ENCODE assay signal across 8 cellular contexts in the genomic region with DNA sequence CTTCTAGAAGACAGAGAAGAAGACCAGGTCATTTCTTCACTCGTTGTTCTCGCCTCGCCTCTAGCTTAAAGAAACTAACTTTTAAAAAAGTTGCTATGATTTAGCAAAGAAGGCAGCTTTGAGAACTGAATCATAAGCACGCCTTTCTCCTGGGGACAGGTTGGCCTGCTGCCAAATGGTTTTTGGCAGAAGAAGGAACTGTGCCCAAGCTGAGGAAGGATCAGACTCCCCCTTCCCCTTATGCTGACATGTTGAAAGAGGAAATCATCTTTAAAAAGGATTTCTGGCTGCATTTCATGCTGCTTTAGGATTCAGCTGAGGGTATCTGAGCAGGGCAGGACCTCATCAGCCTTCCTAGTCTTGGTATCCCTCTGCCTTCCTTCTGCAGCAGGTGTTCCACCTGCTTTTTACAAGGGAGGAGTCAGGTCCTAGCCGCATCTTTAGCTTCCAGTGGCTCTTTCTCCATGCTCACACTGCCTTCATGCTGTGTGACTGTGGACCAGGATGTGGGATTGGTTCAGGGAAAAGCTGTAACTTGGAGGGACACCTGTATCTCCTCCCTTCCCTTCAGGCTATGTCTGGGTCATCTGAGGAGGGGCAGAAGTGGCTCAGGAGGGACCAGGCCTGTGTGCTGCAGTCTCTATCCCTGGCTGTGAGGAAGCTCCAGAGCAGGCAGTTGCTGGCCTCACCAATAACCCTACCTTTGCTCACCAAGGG. TPM values are rescaled to one million over a fixed set of nuclear protein-coding genes. Genes with fewer than 3 reads are reported as not detected.
DNase-seq lines count a peak whose midpoint lies in the region; ATAC-seq and TF ChIP-seq lines count a peak whose summit lies in the region.

No MANE protein-coding gene starts in this region.

- POLR2A ChIA-PET in SK-N-SH (lab: Yijun Ruan, JAX): no interaction called here

- H3K79me2 ChIP-seq in GM23248 (ENCODE audit: insufficient read depth): no peaks in the 10 kb centered on the region
- H3K79me2 ChIP-seq in SK-N-SH (ENCODE audit: insufficient read depth): no peaks in the 10 kb centered on the region

- H3F3A ChIP-seq in GM23248 (ENCODE audit: insufficient read depth) (peaks cover 16% of the 10 kb centered on the region), SK-N-SH (replicated peaks; ENCODE audit: insufficient read depth) (peaks cover 28% of the 10 kb centered on the region)

- ATAC-seq in GM21447 (IDR thresholded peaks at IDR 0.05; ENCODE audit: unreplicated experiment): no peak
- ATAC-seq in GM21717 (IDR thresholded peaks at IDR 0.05; ENCODE audit: unreplicated experiment): no peak
- ATAC-seq in HG03135 (IDR thresholded peaks at IDR 0.05; ENCODE audit: unreplicated experiment): no peak

- TF ChIP-seq CTCF in SK-N-SH (IDR thresholded peaks at IDR 0.05) (no peak), foreskin fibroblast (IDR thresholded peaks at IDR 0.05; ENCODE audit: low read depth, low read length) (no peak)

- H3K27me3 ChIP-seq in GM23248 (replicated peaks; ENCODE audit: insufficient read depth) (no peaks in the 10 kb centered on the region), SK-N-SH (ENCODE audit: insufficient read depth) (no peaks in the 10 kb centered on the region)

- no peaks in the 10 kb centered on the region for H4K20me1 ChIP-seq in GM23248 (ENCODE audit: insufficient read depth)
- H4K20me1 ChIP-seq in SK-N-SH (ENCODE audit: insufficient read depth): peaks cover 4% of the 10 kb centered on the region; the same call in 1 of the 2 replicates

- peak overlapping the region; percentile 11; the same call in 1 of the 2 replicates for H3K27ac ChIP-seq in GM23248
- H3K27ac ChIP-seq in SK-N-SH (ENCODE audit: low read depth in 2 of 2, low read length in 1 of 2): peak overlapping the region in 1 of 2 experiments; percentile 5; a peak in 1 of 4 replicates

- no peak for TF ChIP-seq EP300 in SK-N-SH (IDR thresholded peaks at IDR 0.05; ENCODE audit: borderline replicate concordance in 1 of 2, low read depth in 1 of 2, low read length in 1 of 2)

- H2AFZ ChIP-seq in GM23248 (no peak overlapping the region), SK-N-SH (ENCODE audit: low read depth) (no peak overlapping the region)

- H3K9ac ChIP-seq in GM23248 (no peak overlapping the region), SK-N-SH (no peak overlapping the region)

- H3K4me2 ChIP-seq in GM23248 (ENCODE audit: unreplicated experiment) (peak overlapping the region; percentile 14), SK-N-SH (peak overlapping the region; percentile 48)

- H3K36me3 ChIP-seq in GM23248 (ENCODE audit: low read depth) (peaks cover 36% of the 10 kb centered on the region), SK-N-SH (replicated peaks in 1 of 2; ENCODE audit: control insufficient read depth in 1 of 2, insufficient read depth in 2 of 2, low read length in 1 of 2) (peaks cover 76 to 85% of the 10 kb centered on the region in 2 experiments)

- no peak overlapping the region for H3K4me3 ChIP-seq in GM23248
- H3K4me3 ChIP-seq in SK-N-SH (ENCODE audit: low read depth in 2 of 2, low read length in 1 of 2): no peak overlapping the region
- no peak overlapping the region for H3K4me3 ChIP-seq in foreskin fibroblast (ENCODE audit: low read depth in 1 of 2, low read length in 2 of 2)
- H3K4me3 ChIP-seq in skeletal muscle cell (ENCODE audit: low read depth, low read length): no peak overlapping the region

- TF ChIP-seq RAD21 in SK-N-SH (IDR thresholded peaks at IDR 0.05; ENCODE audit: low read length): no peak

- no peaks in the 10 kb centered on the region for H3K9me3 ChIP-seq in GM23248 (ENCODE audit: low read depth)
- H3K9me3 ChIP-seq in SK-N-SH: no peaks in the 10 kb centered on the region

- in situ Hi-C loops in GM23248 (cut with MboI): no loop called here

- CTCF ChIA-PET in SK-N-SH (lab: Yijun Ruan, JAX): interaction anchor here (0.9 to 1.4 kb wide), 5 partner anchors 10 to 33 kb away, joined by 3 to 6 read pairs (median 3); no protein-coding TSS in a partner anchor

- 42 to 43% methylated on average over 5 of the region's 5 CpGs for WGBS in GM23248 (ENCODE audit: low coverage in 1 of 2, low lambda C conversion rate in 2 of 2, missing lambda C conversion rate in 2 of 2), 2 experiments
- WGBS in SK-N-SH (ENCODE audit: low lambda C conversion rate): 84% methylated on average over 5 of the region's 5 CpGs

- no peaks in the 10 kb centered on the region for H3K9me2 ChIP-seq in GM23248 (ENCODE audit: insufficient read depth)
- no peaks in the 10 kb centered on the region for H3K9me2 ChIP-seq in SK-N-SH

- H3K4me1 ChIP-seq in GM23248 (ENCODE audit: insufficient read depth) (peaks cover 18% of the 10 kb centered on the region), SK-N-SH (ENCODE audit: control insufficient read depth in 1 of 2, insufficient read depth in 2 of 2, low read depth in 1 of 2, low read length in 1 of 2) (peaks cover 8 to 27% of the 10 kb centered on the region in 2 experiments; a peak in 3 of 4 replicates)

- DNase-seq in GM23248 (peak; percentile 61), SK-N-SH (no peak), foreskin fibroblast (peak; percentile 77 to 88), skeletal muscle cell (ENCODE audit: low read depth) (peak; percentile 89), NK-92 (lab: John Stamatoyannopoulos, UW; ENCODE audit: unreplicated experiment) (no peak)

TF ChIP-seq in SK-N-SH, 30 proteins besides CTCF, POLR2A, EP300 and RAD21:
- TF ChIP-seq TAF1 (IDR thresholded peaks at IDR 0.05; ENCODE audit: borderline replicate concordance, low read depth, low read length): no peak
- TF ChIP-seq, protein P1, sequence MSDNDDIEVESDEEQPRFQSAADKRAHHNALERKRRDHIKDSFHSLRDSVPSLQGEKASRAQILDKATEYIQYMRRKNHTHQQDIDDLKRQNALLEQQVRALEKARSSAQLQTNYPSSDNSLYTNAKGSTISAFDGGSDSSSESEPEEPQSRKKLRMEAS (IDR thresholded peaks at IDR 0.05; ENCODE audit: low read depth): no peak
- no peak for TF ChIP-seq FOXM1 (IDR thresholded peaks at IDR 0.05; ENCODE audit: low read depth)
- peak; percentile 21; the same call in 1 of the 2 replicates for TF ChIP-seq JUND (IDR thresholded peaks at IDR 0.05)
- TF ChIP-seq SMC3 (IDR thresholded peaks at IDR 0.05; ENCODE audit: low read depth, low read length): no peak
- TF ChIP-seq, protein P2, sequence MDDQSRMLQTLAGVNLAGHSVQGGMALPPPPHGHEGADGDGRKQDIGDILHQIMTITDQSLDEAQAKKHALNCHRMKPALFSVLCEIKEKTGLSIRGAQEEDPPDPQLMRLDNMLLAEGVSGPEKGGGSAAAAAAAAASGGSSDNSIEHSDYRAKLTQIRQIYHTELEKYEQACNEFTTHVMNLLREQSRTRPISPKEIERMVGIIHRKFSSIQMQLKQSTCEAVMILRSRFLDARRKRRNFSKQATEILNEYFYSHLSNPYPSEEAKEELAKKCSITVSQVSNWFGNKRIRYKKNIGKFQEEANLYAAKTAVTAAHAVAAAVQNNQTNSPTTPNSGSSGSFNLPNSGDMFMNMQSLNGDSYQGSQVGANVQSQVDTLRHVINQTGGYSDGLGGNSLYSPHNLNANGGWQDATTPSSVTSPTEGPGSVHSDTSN (IDR thresholded peaks at IDR 0.05): peak; percentile 47
- TF ChIP-seq TCF12 (IDR thresholded peaks at IDR 0.05): no peak
- TF ChIP-seq FOSL2 (IDR thresholded peaks at IDR 0.05; ENCODE audit: borderline replicate concordance, low read depth): peak; percentile 23; the same call in 1 of the 2 replicates
- TF ChIP-seq POLR2AphosphoS5 (IDR thresholded peaks at IDR 0.05; ENCODE audit: low read depth, low read length): peak; percentile 16; the same call in 1 of the 2 replicates
- TF ChIP-seq ELF1 (IDR thresholded peaks at IDR 0.05): no peak
- peak; percentile 93 for TF ChIP-seq NFIC (IDR thresholded peaks at IDR 0.05; ENCODE audit: borderline replicate concordance)
TF ChIP-seq in SK-N-SH: peak in this region for 5.

RNA-seq across cellular contexts. Expression of a gene that starts 34.1 kb away (rescaled TPM):
- 41.2 and 41.6 TPM in 2 replicates for total RNA-seq in GM23248 (2014; rRNA removed; shearing (Covaris generic))
- polyA plus RNA-seq in GM23248 (2016; fragmentation: Nextera tagmentation; extraction: Ambion mirVana) (27.0 and 29.6 TPM in 2 replicates), SK-N-SH (2012; rRNA removed) (13.8 and 18.3 TPM in 2 replicates)
- polyA plus RNA-seq in SK-N-SH (2012; cell fraction: cytosol; rRNA removed): 21.4 and 23.7 TPM in 2 replicates
- polyA plus RNA-seq in SK-N-SH (2012; cell fraction: nucleus; rRNA removed): 6.4 and 13.0 TPM in 2 replicates

Comparison
In these comparisons a context has a peak if more than half of its experiments do, and no peak if none do; other contexts are left out.
1. DNase-seq: peak in GM23248 (single experiment), foreskin fibroblast (2 of 2) and skeletal muscle cell (single experiment); none in SK-N-SH (single experiment) and NK-92 (single experiment).